In genomic region chr3:119588112-119588511, GRCh38 we compare ENCODE assay signal across 12 cellular contexts. TPM values are rescaled to one million over a fixed set of nuclear protein-coding genes. Genes with fewer than 3 reads are reported as not detected.
DNase-seq lines count a peak whose midpoint lies in the region; ATAC-seq and TF ChIP-seq lines count a peak whose summit lies in the region.
"Had no signal": no experiment of that assay in that cellular context is flagged by ENCODE, and none has a peak within 500 bp of the region (broad histone marks: within the 10 kb centered on the region; RNA-seq: fewer than 3 reads in every experiment).

No MANE protein-coding gene starts in this region.

- peak; percentile 44 for ATAC-seq in HG02610 (IDR thresholded peaks at IDR 0.05; ENCODE audit: unreplicated experiment)
- ATAC-seq: GM23338 had no signal

- no peak for TF ChIP-seq CTCF in foreskin fibroblast (IDR thresholded peaks at IDR 0.05; ENCODE audit: low read depth, low read length)

- H3K9me3 Mint-ChIP-seq in CD8-positive, alpha-beta memory T cell = no peaks in the 10 kb centered on the region

- H3K4me3 ChIP-seq in CD8-positive, alpha-beta memory T cell (ENCODE audit: low read length) = no peak overlapping the region
- no peak overlapping the region for H3K4me3 ChIP-seq in foreskin fibroblast (ENCODE audit: low read depth in 1 of 2, low read length in 2 of 2)
- H3K4me3 ChIP-seq: GM23338 had no signal

- no peaks in the 10 kb centered on the region for H3K4me1 Mint-ChIP-seq in CD8-positive, alpha-beta memory T cell

- no peaks in the 10 kb centered on the region for H3K27me3 ChIP-seq in CD8-positive, alpha-beta memory T cell (ENCODE audit: insufficient read depth, low read length, poor library complexity, severe bottlenecking)

- no peaks in the 10 kb centered on the region for H3K36me3 ChIP-seq in CD8-positive, alpha-beta memory T cell (ENCODE audit: insufficient read depth, low read length)

- H3K4me1 ChIP-seq in CD8-positive, alpha-beta memory T cell (ENCODE audit: insufficient read depth, low read length) = no peaks in the 10 kb centered on the region

- H3K27ac Mint-ChIP-seq in CD8-positive, alpha-beta memory T cell = no peak overlapping the region
- H3K27ac Mint-ChIP-seq: GM23338 had no signal

- H3K27ac ChIP-seq in CD8-positive, alpha-beta memory T cell (ENCODE audit: low read depth, low read length) = no peak overlapping the region

- DNase-seq in COR-L47 (lab: John Stamatoyannopoulos, UW) = peak; percentile 27
- peak; percentile 43 for DNase-seq in UCSD-AML1 (lab: John Stamatoyannopoulos, UW; ENCODE audit: unreplicated experiment)
- DNase-seq in pons (ENCODE audit: low spot score) = peak; percentile 74
- no peak for DNase-seq in CD8-positive, alpha-beta memory T cell
- DNase-seq in activated naive CD4-positive, alpha-beta T cell treated with anti-CD3 and anti-CD28 coated beads, Interleukin-2, amount 50 U/mL, for 16 hours = no peak
- DNase-seq in foreskin fibroblast = no peak
- DNase-seq in NCI-H1694 treated with DMSO at 0.1 percent for 48 hours (lab: John Stamatoyannopoulos, UW) = no peak
- DNase-seq: T-helper 2 cell had no signal

- H3K9me3 ChIP-seq in CD8-positive, alpha-beta memory T cell (ENCODE audit: low read length) = no peaks in the 10 kb centered on the region

- CTCF ChIA-PET in CD8-positive, alpha-beta memory T cell (lab: Charles Lee) = interaction anchor here (1.2 kb wide), 1 partner anchor 13 kb away, joined by 4 read pairs; no protein-coding TSS in a partner anchor

- POLR2A ChIA-PET in CD8-positive, alpha-beta memory T cell (lab: Charles Lee) = no interaction called here

- H3K4me3 Mint-ChIP-seq in CD8-positive, alpha-beta memory T cell = no peak overlapping the region
- H3K4me3 Mint-ChIP-seq: GM23338 had no signal

- peaks cover 6 to 16% of the 10 kb centered on the region in 2 donors for H3K27me3 Mint-ChIP-seq in CD8-positive, alpha-beta memory T cell

- peaks cover 0 to 1% (median 0%) of the 10 kb centered on the region in 3 donors for H3K36me3 Mint-ChIP-seq in CD8-positive, alpha-beta memory T cell

RNA-seq across cellular contexts. Expression of gene ADPRH, which starts 8.8 kb away (rescaled TPM):
- 1 to 10 TPM; 6.8 to 7.9 TPM for total RNA-seq in CD8-positive, alpha-beta memory T cell
- 2.5 TPM for polyA plus RNA-seq in CD8-positive, alpha-beta memory T cell

RNA-seq across cellular contexts. Expression of gene PLA1A, which starts 9.6 kb away (rescaled TPM):
- under 1 TPM in 1 of 2 experiments, not detected in 1; 0.16 TPM for total RNA-seq in CD8-positive, alpha-beta memory T cell
- not detected for polyA plus RNA-seq in CD8-positive, alpha-beta memory T cell
- total RNA-seq: GM23338, LHCN-M2 had no signal
- polyA plus RNA-seq: fibroblast of lung, GM23338 had no signal

RNA-seq across cellular contexts. Expression of gene CD80, which starts 28.7 kb away (rescaled TPM):
- total RNA-seq in CD8-positive, alpha-beta memory T cell = 10 to 100 TPM; 16.8 to 17.9 TPM
- 0.91 TPM for polyA plus RNA-seq in CD8-positive, alpha-beta memory T cell
- total RNA-seq: GM23338, LHCN-M2 had no signal
- polyA plus RNA-seq: fibroblast of lung, GM23338 had no signal

Comparison
In these comparisons a context has a peak if more than half of its experiments do, and no peak if none do; other contexts are left out.
1. DNase-seq: peak in COR-L47 (single experiment), UCSD-AML1 (single experiment) and pons (single experiment); none in CD8-positive, alpha-beta memory T cell (0 of 5), activated naive CD4-positive, alpha-beta T cell treated with anti-CD3 and anti-CD28 coated beads, Interleukin-2, amount 50 U/mL, for 16 hours (single experiment), foreskin fibroblast (0 of 2) and NCI-H1694 treated with DMSO at 0.1 percent for 48 hours (single experiment).